Comparison of ENCODE assay signal across 8 cellular contexts in genomic region chr12:753401-754237, GRCh38. TPM values are rescaled to one million over a fixed set of nuclear protein-coding genes. Genes with fewer than 3 reads are reported as not detected.
DNase-seq lines count a peak whose midpoint lies in the region; ATAC-seq lines count a peak whose summit lies in the region.

No MANE protein-coding gene starts in this region.

- 0 to 1% methylated on average over 79 to 81 of the region's 81 CpGs for WGBS in esophagus, 2 donors

- POLR2A ChIA-PET in naive thymus-derived CD4-positive, alpha-beta T cell (lab: Charles Lee), result interaction anchor here (0.7 to 6.3 kb wide), 18 partner anchors 7 to 364 kb away, joined by 3 to 153 read pairs (median 4); partner anchors contain the start of gene KDM5A

- H3K9me3 ChIP-seq in esophagus (ENCODE audit: control insufficient read depth in 2 of 2, insufficient read depth in 1 of 2, low read depth in 1 of 2, low read length in 1 of 2) (no peaks in the 10 kb centered on the region), subcutaneous abdominal adipose tissue (ENCODE audit: control insufficient read depth in 5 of 5, low read length in 5 of 5) (no peaks in the 10 kb centered on the region)
- no peaks in the 10 kb centered on the region for H3K9me3 ChIP-seq in naive thymus-derived CD4-positive, alpha-beta T cell (ENCODE audit: control insufficient read depth in 2 of 3, low read length in 3 of 3)

- no peaks in the 10 kb centered on the region for H3K9me3 Mint-ChIP-seq in naive thymus-derived CD4-positive, alpha-beta T cell

- peak overlapping the region; percentile 74 to 95 (median 91) for H3K27ac Mint-ChIP-seq in naive thymus-derived CD4-positive, alpha-beta T cell

- H3K36me3 Mint-ChIP-seq in naive thymus-derived CD4-positive, alpha-beta T cell, result peaks cover 0 to 24% (median 2%) of the 10 kb centered on the region in 5 donors

- no peaks in the 10 kb centered on the region for H3K27me3 Mint-ChIP-seq in naive thymus-derived CD4-positive, alpha-beta T cell

- peak overlapping the region in 9 of 10 donors; percentile 92 to 98 (median 94) for H3K4me3 Mint-ChIP-seq in naive thymus-derived CD4-positive, alpha-beta T cell

- CTCF ChIA-PET in naive thymus-derived CD4-positive, alpha-beta T cell (lab: Charles Lee), result interaction anchor here (1.0 to 4.3 kb wide), 7 partner anchors 11 to 178 kb away, joined by 3 to 70 read pairs (median 5); no protein-coding TSS in a partner anchor

- H3K4me3 ChIP-seq in esophagus (ENCODE audit: low read depth in 1 of 2, low read length in 2 of 2), result peak overlapping the region; percentile 81 to 100
- H3K4me3 ChIP-seq in naive thymus-derived CD4-positive, alpha-beta T cell (ENCODE audit: low read length), result peak overlapping the region; percentile 69
- peak overlapping the region; percentile 77 to 94 (median 88) for H3K4me3 ChIP-seq in subcutaneous abdominal adipose tissue (ENCODE audit: low read depth in 1 of 5, low read length in 5 of 5)

- DNase-seq in CD1c-positive myeloid dendritic cell (ENCODE audit: extremely low spot score) (peak; percentile 48), M059J (ENCODE audit: low read depth) (peak; percentile 42), activated T-cell treated with anti-CD3 and anti-CD28 coated beads for 24 hours (ENCODE audit: low read depth) (peak; percentile 28), T1000 (lab: John Stamatoyannopoulos, UW) (no peak)
- peak; percentile 23 to 61 (median 45) for DNase-seq in naive thymus-derived CD4-positive, alpha-beta T cell

- intact Hi-C loops in naive thymus-derived CD4-positive, alpha-beta T cell (cut with micrococcal nuclease), result loop anchor here in 1 of 2 donors (2.0 to 5.0 kb wide), 3 partner anchors 61 to 839 kb away; partner anchors contain the start of genes ERC1 and FBXL14

- H3K9ac ChIP-seq in subcutaneous abdominal adipose tissue (ENCODE audit: low read length in 5 of 5), result peak overlapping the region; percentile 79 to 92 (median 87)

- no peaks in the 10 kb centered on the region for H3K36me3 ChIP-seq in esophagus (ENCODE audit: control insufficient read depth in 2 of 2, insufficient read depth in 2 of 2, low read length in 1 of 2)
- peaks cover 0 to 11% (median 0%) of the 10 kb centered on the region in 3 experiments for H3K36me3 ChIP-seq in naive thymus-derived CD4-positive, alpha-beta T cell (ENCODE audit: control insufficient read depth in 2 of 3, insufficient read depth in 3 of 3, low read length in 3 of 3)
- H3K36me3 ChIP-seq in subcutaneous abdominal adipose tissue (ENCODE audit: control insufficient read depth in 5 of 5, insufficient read depth in 5 of 5, low read length in 5 of 5), result no peaks in the 10 kb centered on the region

- H3K27ac ChIP-seq in esophagus (ENCODE audit: low read depth in 2 of 2, low read length in 1 of 2), result peak overlapping the region; percentile 97 to 100
- peak overlapping the region; percentile 98 for H3K27ac ChIP-seq in naive thymus-derived CD4-positive, alpha-beta T cell (ENCODE audit: low read depth, low read length)
- H3K27ac ChIP-seq in subcutaneous abdominal adipose tissue (ENCODE audit: low read depth, low read length), result peak overlapping the region; percentile 92

- ATAC-seq in GM21381 (IDR thresholded peaks at IDR 0.05; ENCODE audit: unreplicated experiment), result peak; percentile 4
- ATAC-seq in naive thymus-derived CD4-positive, alpha-beta T cell, result no peak

- H3K4me1 Mint-ChIP-seq in naive thymus-derived CD4-positive, alpha-beta T cell, result peaks cover 26 to 40% (median 29%) of the 10 kb centered on the region in 7 donors

- H3K4me1 ChIP-seq in esophagus (ENCODE audit: control insufficient read depth in 2 of 2, insufficient read depth in 2 of 2, low read length in 1 of 2) (peaks cover 0 to 3% of the 10 kb centered on the region in 2 donors), subcutaneous abdominal adipose tissue (ENCODE audit: control insufficient read depth in 5 of 5, insufficient read depth in 5 of 5, low read length in 5 of 5) (peaks cover 2 to 56% (median 53%) of the 10 kb centered on the region in 5 donors)
- H3K4me1 ChIP-seq in naive thymus-derived CD4-positive, alpha-beta T cell (ENCODE audit: control insufficient read depth in 2 of 2, insufficient read depth in 2 of 2, low read length in 2 of 2), result peaks cover 23 to 35% of the 10 kb centered on the region in 2 donors

- H3K27me3 ChIP-seq in esophagus (ENCODE audit: control insufficient read depth in 1 of 2, insufficient read depth in 2 of 2, low read length in 2 of 2), result no peaks in the 10 kb centered on the region
- no peaks in the 10 kb centered on the region for H3K27me3 ChIP-seq in naive thymus-derived CD4-positive, alpha-beta T cell (ENCODE audit: control insufficient read depth in 2 of 2, insufficient read depth in 2 of 2, low read length in 2 of 2)
- no peaks in the 10 kb centered on the region for H3K27me3 ChIP-seq in subcutaneous abdominal adipose tissue (ENCODE audit: control insufficient read depth in 5 of 5, insufficient read depth in 4 of 5, low read length in 5 of 5)

RNA-seq across cellular contexts. Expression of gene WNK1, which starts 1.2 kb away (rescaled TPM):
- 40.7 and 50.5 TPM in 2 replicates for total RNA-seq in M059J (2014; rRNA removed; shearing (Covaris generic))
- polyA plus RNA-seq in esophagus, result 10 to 100 TPM; 66.0 to 72.3 TPM
- 100 to 1,000 TPM; 147 to 200 (median 169) TPM for total RNA-seq in naive thymus-derived CD4-positive, alpha-beta T cell
- 10 to 100 TPM; 22.9 to 44.0 TPM for polyA plus RNA-seq in naive thymus-derived CD4-positive, alpha-beta T cell
